ENCODE assay signal across 18 cellular contexts in genomic region chr12:130990034-130990433, GRCh38. TPM values are rescaled to one million over a fixed set of nuclear protein-coding genes. Genes with fewer than 3 reads are reported as not detected.
A peak's percentile ranks its signal among the peaks of the same experiment; 100 is the strongest.
DNase-seq lines count a peak whose midpoint lies in the region; ATAC-seq and TF ChIP-seq lines count a peak whose summit lies in the region.
"Had no signal": no experiment of that assay in that cellular context is flagged by ENCODE, and none has a peak within 500 bp of the region (broad histone marks: within the 10 kb centered on the region; RNA-seq: fewer than 3 reads in every experiment).

No MANE protein-coding gene starts in this region.

- H4K20me1 ChIP-seq in GM23248 (ENCODE audit: insufficient read depth), result no peaks in the 10 kb centered on the region

- H3K4me3 ChIP-seq in GM23248 (no peak overlapping the region), gastroesophageal sphincter (no peak overlapping the region), right atrium auricular region (no peak overlapping the region), tibial nerve (no peak overlapping the region)
- H3K4me3 ChIP-seq: HAP-1 had no signal

- H3K9me3 ChIP-seq in GM23248 (ENCODE audit: low read depth), result no peaks in the 10 kb centered on the region
- H3K9me3 ChIP-seq in gastroesophageal sphincter, result no peaks in the 10 kb centered on the region
- H3K9me3 ChIP-seq in right atrium auricular region, result no peaks in the 10 kb centered on the region
- no peaks in the 10 kb centered on the region for H3K9me3 ChIP-seq in tibial nerve
- H3K9me3 ChIP-seq: HAP-1 had no signal

- H3K9me2 ChIP-seq in GM23248 (ENCODE audit: insufficient read depth), result no peaks in the 10 kb centered on the region

- DNase-seq in GM23248 (peak; percentile 35), right atrium auricular region (ENCODE audit: low spot score) (no peak), tibial nerve (ENCODE audit: low spot score in 2 of 2) (peak in 1 of 2 donors; percentile 53), osteocyte (ENCODE audit: extremely low spot score, unreplicated experiment) (no peak)
- no peak for DNase-seq in activated T-cell treated with anti-CD3 and anti-CD28 coated beads, Interleukin-2, amount 50 U/mL, for 72 hours
- DNase-seq: CD4-positive, alpha-beta memory T cell; IMR-90; NCI-H1105; NCI-H1694; NCI-H226; NCI-H524 treated with DMSO at 0.1 percent for 48 hours; SIG-M5 had no signal

- no peaks in the 10 kb centered on the region for H3K36me3 Mint-ChIP-seq in osteocyte (ENCODE audit: unreplicated experiment)
- no peaks in the 10 kb centered on the region for H3K36me3 Mint-ChIP-seq in activated T-cell treated with anti-CD3 and anti-CD28 coated beads, Interleukin-2, amount 50 U/mL, for 72 hours (ENCODE audit: insufficient read depth in 2 of 2)
- H3K36me3 Mint-ChIP-seq: CD4-positive, alpha-beta memory T cell had no signal

- ATAC-seq in gastroesophageal sphincter, result peak; percentile 81
- no peak for ATAC-seq in activated T-cell treated with anti-CD3 and anti-CD28 coated beads, Interleukin-2, amount 50 U/mL, for 72 hours (replicated peaks in 1 of 2)
- ATAC-seq in GM18858 (IDR thresholded peaks at IDR 0.05; ENCODE audit: unreplicated experiment), result no peak

- no peak overlapping the region for H2AFZ ChIP-seq in GM23248

- H3K27me3 Mint-ChIP-seq in osteocyte (ENCODE audit: unreplicated experiment), result no peaks in the 10 kb centered on the region
- peaks cover 42% of the 10 kb centered on the region for H3K27me3 Mint-ChIP-seq in activated T-cell treated with anti-CD3 and anti-CD28 coated beads, Interleukin-2, amount 50 U/mL, for 72 hours (ENCODE audit: low read depth)

- in situ Hi-C loops in GM23248 (cut with MboI), result no loop called here

- no peaks in the 10 kb centered on the region for H3K79me2 ChIP-seq in GM23248 (ENCODE audit: insufficient read depth)

- H3K4me1 ChIP-seq in GM23248 (ENCODE audit: insufficient read depth) (no peaks in the 10 kb centered on the region), gastroesophageal sphincter (no peaks in the 10 kb centered on the region), right atrium auricular region (peaks cover 0 to 3% of the 10 kb centered on the region in 2 donors), tibial nerve (peaks cover 0 to 14% (median 0%) of the 10 kb centered on the region in 4 donors)
- H3K4me1 ChIP-seq: HAP-1 had no signal

- H3K27ac Mint-ChIP-seq in osteocyte (ENCODE audit: unreplicated experiment), result no peak overlapping the region
- no peak overlapping the region for H3K27ac Mint-ChIP-seq in activated T-cell treated with anti-CD3 and anti-CD28 coated beads, Interleukin-2, amount 50 U/mL, for 72 hours
- H3K27ac Mint-ChIP-seq: B cell; CD4-positive, alpha-beta memory T cell had no signal

- TF ChIP-seq CTCF in gastroesophageal sphincter (IDR thresholded peaks at IDR 0.05), result no peak
- TF ChIP-seq CTCF in right atrium auricular region (IDR thresholded peaks at IDR 0.05), result no peak
- no peak for TF ChIP-seq CTCF in tibial nerve (IDR thresholded peaks at IDR 0.05)
- no peak for TF ChIP-seq CTCF in osteocyte (IDR thresholded peaks at IDR 0.05)

- WGBS in GM23248 (ENCODE audit: low coverage in 1 of 2, low lambda C conversion rate in 2 of 2, missing lambda C conversion rate in 2 of 2), 2 experiments, result 40 to 41% methylated on average over 8 of the region's 8 CpGs
- WGBS in gastroesophageal sphincter (ENCODE audit: low coverage in 1 of 2), 2 donors, result 65% methylated on average over 5 of the region's 8 CpGs; no CpG with 5 or more reads in 1 of the 2 donors
- WGBS in tibial nerve, 2 donors, result 71 to 81% methylated on average over 8 of the region's 8 CpGs

- TF ChIP-seq EP300 in gastroesophageal sphincter (IDR thresholded peaks at IDR 0.05), result no peak
- peak in 1 of 2 donors; percentile 46 for TF ChIP-seq EP300 in tibial nerve (IDR thresholded peaks at IDR 0.05)

- H3K9ac ChIP-seq in GM23248, result no peak overlapping the region

- H3K9me3 Mint-ChIP-seq in osteocyte (ENCODE audit: unreplicated experiment), result no peaks in the 10 kb centered on the region
- H3K9me3 Mint-ChIP-seq in activated T-cell treated with anti-CD3 and anti-CD28 coated beads, Interleukin-2, amount 50 U/mL, for 72 hours, result no peaks in the 10 kb centered on the region

- H3K27ac ChIP-seq in GM23248 (no peak overlapping the region), gastroesophageal sphincter (peak overlapping the region in 2 of 4 donors; percentile 6 to 40), right atrium auricular region (peak overlapping the region; percentile 15 to 31), tibial nerve (peak overlapping the region in 3 of 4 donors; percentile 28 to 72 (median 59))

- no peak overlapping the region for H3K4me2 ChIP-seq in GM23248 (ENCODE audit: unreplicated experiment)

- no peaks in the 10 kb centered on the region for H3K4me1 Mint-ChIP-seq in osteocyte (ENCODE audit: unreplicated experiment)
- no peaks in the 10 kb centered on the region for H3K4me1 Mint-ChIP-seq in activated T-cell treated with anti-CD3 and anti-CD28 coated beads, Interleukin-2, amount 50 U/mL, for 72 hours (ENCODE audit: low read depth)

- H3K27me3 ChIP-seq in GM23248 (replicated peaks; ENCODE audit: insufficient read depth) (no peaks in the 10 kb centered on the region), gastroesophageal sphincter (no peaks in the 10 kb centered on the region), right atrium auricular region (no peaks in the 10 kb centered on the region), tibial nerve (no peaks in the 10 kb centered on the region)

- no peaks in the 10 kb centered on the region for H3F3A ChIP-seq in GM23248 (ENCODE audit: insufficient read depth)

- no peak overlapping the region for H3K4me3 Mint-ChIP-seq in osteocyte (ENCODE audit: unreplicated experiment)
- no peak overlapping the region for H3K4me3 Mint-ChIP-seq in activated T-cell treated with anti-CD3 and anti-CD28 coated beads, Interleukin-2, amount 50 U/mL, for 72 hours
- H3K4me3 Mint-ChIP-seq: B cell; CD4-positive, alpha-beta memory T cell had no signal

- TF ChIP-seq POLR2A in gastroesophageal sphincter (IDR thresholded peaks at IDR 0.05) (no peak), tibial nerve (IDR thresholded peaks at IDR 0.05) (peak in 1 of 2 donors; percentile 29)

- H3K36me3 ChIP-seq in GM23248 (ENCODE audit: low read depth), result no peaks in the 10 kb centered on the region
- H3K36me3 ChIP-seq in gastroesophageal sphincter, result peaks cover 0 to 60% of the 10 kb centered on the region in 2 donors
- H3K36me3 ChIP-seq in right atrium auricular region, result peaks cover 83% of the 10 kb centered on the region
- peaks cover 0 to 29% (median 0%) of the 10 kb centered on the region in 3 donors for H3K36me3 ChIP-seq in tibial nerve
- H3K36me3 ChIP-seq: HAP-1 had no signal

RNA-seq across cellular contexts. Expression of gene ADGRD1, which starts 36.3 kb away (rescaled TPM):
- 7.9 and 8.2 TPM in 2 replicates for total RNA-seq in GM23248 (2014; rRNA removed; shearing (Covaris generic))
- 11.2 and 11.3 TPM in 2 replicates for polyA plus RNA-seq in GM23248 (2016; fragmentation: Nextera tagmentation; extraction: Ambion mirVana)
- 10 to 100 TPM; 19.1 to 43.4 (median 31.3) TPM for total RNA-seq in gastroesophageal sphincter
- 100 to 1,000 TPM; 120 to 168 TPM for total RNA-seq in right atrium auricular region
- total RNA-seq in tibial nerve, result 100 to 1,000 TPM in 3 of 4 donors, 10 to 100 TPM in 1; 99.0 to 179 (median 125) TPM
- total RNA-seq in osteocyte, result 1.0 and 1.5 TPM in 2 replicates
- total RNA-seq in activated T-cell treated with anti-CD3 and anti-CD28 coated beads, Interleukin-2, amount 50 U/mL, for 72 hours, result 1 to 10 TPM; 2.0 to 2.5 TPM
- total RNA-seq: CD4-positive, alpha-beta memory T cell; HT-29; IMR-90; LHCN-M2 had no signal
- polyA plus RNA-seq: CD4-positive, alpha-beta memory T cell; IMR-90 had no signal
